ENCODE assay signal across 12 cellular contexts in the genomic region with DNA sequence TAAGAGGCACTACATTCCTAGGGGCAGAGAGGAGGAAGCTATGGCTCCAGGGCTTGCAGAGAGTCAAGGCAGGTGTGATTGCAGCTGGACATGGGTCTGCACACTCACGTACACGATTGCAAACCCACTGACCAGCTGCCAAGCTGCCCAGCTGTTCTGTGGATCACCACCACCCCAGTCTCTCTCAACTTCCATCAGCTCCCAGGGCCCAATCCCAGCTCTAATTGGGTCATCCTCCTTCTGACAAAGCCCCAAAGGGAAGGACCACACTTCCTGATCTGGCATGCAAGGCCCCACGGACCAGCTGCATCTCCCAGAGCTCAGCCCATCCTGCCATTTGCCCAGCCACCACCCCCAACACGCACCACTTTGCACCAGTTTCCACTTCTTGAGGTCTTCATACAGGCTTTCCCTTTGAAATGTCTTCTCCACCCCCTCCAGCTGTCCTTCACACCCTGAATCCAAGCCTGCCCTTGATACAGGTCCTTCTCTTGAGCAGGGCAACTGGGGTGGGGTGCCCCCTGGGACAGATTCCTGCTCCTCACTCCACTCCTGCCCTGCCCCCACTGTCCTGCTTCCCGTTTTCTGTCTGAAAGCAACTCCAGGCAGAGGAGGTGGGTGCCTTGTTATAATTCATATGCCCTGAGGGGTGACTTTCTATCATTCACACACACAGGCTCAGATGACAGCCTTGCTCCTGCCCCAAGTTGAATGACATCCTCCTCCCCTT.
DNase-seq lines count a peak whose midpoint lies in the region; ATAC-seq and TF ChIP-seq lines count a peak whose summit lies in the region.
"Had no signal": no experiment of that assay in that cellular context is flagged by ENCODE, and none has a peak within 500 bp of the region (broad histone marks: within the 10 kb centered on the region; RNA-seq: fewer than 3 reads in every experiment).

No MANE protein-coding gene starts in this region.

- ATAC-seq in omental fat pad (ENCODE audit: low FRiP score) (no peak), lower lobe of right lung (no peak)

- CTCF ChIA-PET in Caco-2 (lab: Charles Lee): no interaction called here

- TF ChIP-seq CTCF in Caco-2 (IDR thresholded peaks at IDR 0.05; ENCODE audit: insufficient read depth in 1 of 2, low read depth in 1 of 2, low read length in 1 of 2, severe bottlenecking in 1 of 2, unreplicated experiment in 1 of 2) (no peak), NB4 (IDR thresholded peaks at IDR 0.05; ENCODE audit: low read depth, low read length) (no peak), chondrocyte (IDR thresholded peaks at IDR 0.05) (no peak), omental fat pad (IDR thresholded peaks at IDR 0.05) (no peak), lower lobe of right lung (IDR thresholded peaks at IDR 0.05) (no peak)

- H3K9me3 Mint-ChIP-seq in Caco-2 (ENCODE audit: unreplicated experiment): no peaks in the 10 kb centered on the region
- no peaks in the 10 kb centered on the region for H3K9me3 Mint-ChIP-seq in chondrocyte (ENCODE audit: low read depth)

- H3K4me3 Mint-ChIP-seq in Caco-2 (ENCODE audit: unreplicated experiment) (no peak overlapping the region), chondrocyte (ENCODE audit: unreplicated experiment) (no peak overlapping the region)

- H3K27me3 Mint-ChIP-seq in Caco-2 (ENCODE audit: insufficient read depth, unreplicated experiment): peaks cover 9% of the 10 kb centered on the region
- no peaks in the 10 kb centered on the region for H3K27me3 Mint-ChIP-seq in chondrocyte (ENCODE audit: low read depth)

- no peaks in the 10 kb centered on the region; the same call in 1 of the 2 replicates for H3K27me3 ChIP-seq in Caco-2 (replicated peaks; ENCODE audit: control insufficient read depth, insufficient read depth, low read length)
- H3K27me3 ChIP-seq in lower lobe of right lung (ENCODE audit: low read depth): no peaks in the 10 kb centered on the region

- TF ChIP-seq POLR2A in NB4 (IDR thresholded peaks at IDR 0.05; ENCODE audit: extremely low read depth, insufficient read length): no peak

- POLR2A ChIA-PET in Caco-2 (lab: Charles Lee): no interaction called here

- H3K27ac Mint-ChIP-seq in Caco-2 (ENCODE audit: unreplicated experiment) (peak overlapping the region; percentile 50), chondrocyte (ENCODE audit: unreplicated experiment) (peak overlapping the region; percentile 36)

- H3K27ac ChIP-seq in lower lobe of right lung: no peak overlapping the region

- H3K4me1 Mint-ChIP-seq in Caco-2 (ENCODE audit: low read depth, unreplicated experiment): no peaks in the 10 kb centered on the region
- peaks cover 54% of the 10 kb centered on the region for H3K4me1 Mint-ChIP-seq in chondrocyte (ENCODE audit: low read depth)

- H3K4me3 ChIP-seq in Caco-2 (ENCODE audit: low read depth, low read length): no peak overlapping the region
- H3K4me3 ChIP-seq in NB4 (ENCODE audit: low read depth, low read length): no peak overlapping the region
- H3K4me3 ChIP-seq in skeletal muscle cell (ENCODE audit: low read depth, low read length): no peak overlapping the region
- H3K4me3 ChIP-seq in lower lobe of right lung: no peak overlapping the region

- intact Hi-C loops in Caco-2 (cut with micrococcal nuclease; ENCODE audit: unreplicated experiment) (no loop called here), lower lobe of right lung (cut with DNase I) (no loop called here)

- H3K4me1 ChIP-seq in Caco-2 (peaks cover 21% of the 10 kb centered on the region), lower lobe of right lung (peaks cover 34% of the 10 kb centered on the region)

- H3K36me3 ChIP-seq in Caco-2 (ENCODE audit: control insufficient read depth, insufficient read depth, low read length) (no peaks in the 10 kb centered on the region), lower lobe of right lung (no peaks in the 10 kb centered on the region)
- H3K36me3 ChIP-seq: left lung had no signal

- DNase-seq in Caco-2 (no peak), NB4 (ENCODE audit: low read depth) (peak; percentile 19), chondrocyte (ENCODE audit: low spot score) (no peak), skeletal muscle cell (ENCODE audit: low read depth) (peak; percentile 61), omental fat pad (ENCODE audit: low spot score) (no peak), lower lobe of right lung (no peak)
- no peak for DNase-seq in activated CD4-positive, CD25-positive, alpha-beta regulatory T cell (lab: John Stamatoyannopoulos, UW)
- DNase-seq: DMS79 treated with DMSO at 0.1 percent for 48 hours, GM23248, Karpas-422, left lung, NCI-H446 treated with DMSO at 0.1 percent for 48 hours had no signal

- no peaks in the 10 kb centered on the region for H3K36me3 Mint-ChIP-seq in Caco-2 (ENCODE audit: insufficient read depth, unreplicated experiment)
- no peaks in the 10 kb centered on the region for H3K36me3 Mint-ChIP-seq in chondrocyte (ENCODE audit: low read depth)

- BruUV-seq in Caco-2 (replicated peaks; lab: Mats Ljungman, UMichigan): no TSS peak

- H3K9me3 ChIP-seq in Caco-2 (no peaks in the 10 kb centered on the region), lower lobe of right lung (no peaks in the 10 kb centered on the region)
- H3K9me3 ChIP-seq: left lung had no signal

Comparison
In these comparisons a context has a peak if more than half of its experiments do, and no peak if none do; other contexts are left out.
1. DNase-seq: peak in NB4 (single experiment) and skeletal muscle cell (single experiment); none in Caco-2 (0 of 2), chondrocyte (single experiment), omental fat pad (single experiment), lower lobe of right lung (single experiment) and activated CD4-positive, CD25-positive, alpha-beta regulatory T cell (0 of 4).